1 cellular context compared by ENCODE assay signal in genomic region chr17:58517928-58518609, GRCh38.
TF ChIP-seq lines count a peak whose summit lies in the region.

No MANE protein-coding gene starts in this region.

TF ChIP-seq in HepG2, 621 proteins besides CTCF, POLR2A, EP300 and RAD21 (continued from another document and continues in another):
- TF ChIP-seq RFX1 (IDR thresholded peaks at IDR 0.05), result no peak
- peak; percentile 96 for TF ChIP-seq ATF1 (CRISPR knock-in tag; IDR thresholded peaks at IDR 0.05)
- no peak for TF ChIP-seq JUNB (CRISPR knock-in tag; IDR thresholded peaks at IDR 0.05; ENCODE audit: borderline replicate concordance)
- 0 out of 2 replicates have a peak, but pooled peaks have one; percentile 62 for TF ChIP-seq NFAT5 (CRISPR knock-in tag; IDR thresholded peaks at IDR 0.05)
- TF ChIP-seq SMARCC2 (IDR thresholded peaks at IDR 0.05), result no peak
- TF ChIP-seq HNRNPUL1 (IDR thresholded peaks at IDR 0.05; ENCODE audit: low read depth, low read length), result no peak
- peak; percentile 86 for TF ChIP-seq ZEB1 (IDR thresholded peaks at IDR 0.05; ENCODE audit: insufficient replicate concordance, low read depth)
- no peak for TF ChIP-seq ZNF549 (CRISPR knock-in tag; IDR thresholded peaks at IDR 0.05)
- no peak for TF ChIP-seq SMC3 (IDR thresholded peaks at IDR 0.05; ENCODE audit: low read length)
- TF ChIP-seq ZBTB38 (CRISPR knock-in tag; IDR thresholded peaks at IDR 0.05), result peak; percentile 76
- peak; percentile 97 for TF ChIP-seq ELF4 (CRISPR knock-in tag; IDR thresholded peaks at IDR 0.05; ENCODE audit: borderline replicate concordance)
- TF ChIP-seq ZNF441 (CRISPR knock-in tag; IDR thresholded peaks at IDR 0.05; ENCODE audit: borderline replicate concordance), result no peak; the same call in 1 of the 2 replicates
- TF ChIP-seq TMF1 (CRISPR knock-in tag; IDR thresholded peaks at IDR 0.05; ENCODE audit: low read depth), result no peak
- TF ChIP-seq CEBPG (CRISPR knock-in tag; IDR thresholded peaks at IDR 0.05), result peak; percentile 62
- TF ChIP-seq TP53 (CRISPR knock-in tag; conservative IDR thresholded peaks at IDR 0.05), result no peak
- TF ChIP-seq FOXC1 (CRISPR knock-in tag; IDR thresholded peaks at IDR 0.05; ENCODE audit: borderline replicate concordance), result peak; percentile 82; the same call in 1 of the 2 replicates
- no peak for TF ChIP-seq MED8 (CRISPR knock-in tag; IDR thresholded peaks at IDR 0.05; ENCODE audit: insufficient replicate concordance)
- no peak for TF ChIP-seq ZNF720 (CRISPR knock-in tag; IDR thresholded peaks at IDR 0.05)
- TF ChIP-seq ZNF253 (CRISPR knock-in tag; IDR thresholded peaks at IDR 0.05; ENCODE audit: borderline replicate concordance), result no peak
- no peak for TF ChIP-seq ATRX (CRISPR knock-in tag; IDR thresholded peaks at IDR 0.05; ENCODE audit: borderline replicate concordance)
- peak; percentile 97 for TF ChIP-seq PHF21A (CRISPR knock-in tag; IDR thresholded peaks at IDR 0.05)
- TF ChIP-seq NR2F2 (IDR thresholded peaks at IDR 0.05; ENCODE audit: borderline replicate concordance, low read depth), result no peak
- TF ChIP-seq ZNF614 (CRISPR knock-in tag; IDR thresholded peaks at IDR 0.05; ENCODE audit: borderline replicate concordance), result no peak
- no peak for TF ChIP-seq DNMT3B (CRISPR knock-in tag; conservative IDR thresholded peaks at IDR 0.05)
- no peak for TF ChIP-seq NFATC3 (CRISPR knock-in tag; IDR thresholded peaks at IDR 0.05)
- no peak for TF ChIP-seq MXD1 (CRISPR knock-in tag; IDR thresholded peaks at IDR 0.05)
- TF ChIP-seq ZNF781 (CRISPR knock-in tag; IDR thresholded peaks at IDR 0.05; ENCODE audit: borderline replicate concordance, not compliant biosample characterization), result no peak
- TF ChIP-seq PBX2 (CRISPR knock-in tag; IDR thresholded peaks at IDR 0.05), result no peak
- TF ChIP-seq AHR (CRISPR knock-in tag; IDR thresholded peaks at IDR 0.05), result no peak
- no peak for TF ChIP-seq ZC3H13 (CRISPR knock-in tag; IDR thresholded peaks at IDR 0.05)
- peak; percentile 27; the same call in 1 of the 2 replicates for TF ChIP-seq MAX (IDR thresholded peaks at IDR 0.05)
- no peak for TF ChIP-seq ZNF879 (CRISPR knock-in tag; IDR thresholded peaks at IDR 0.05)
- TF ChIP-seq FLYWCH1 (CRISPR knock-in tag; IDR thresholded peaks at IDR 0.05), result no peak
- TF ChIP-seq MLXIP (CRISPR knock-in tag; IDR thresholded peaks at IDR 0.05; ENCODE audit: borderline replicate concordance), result no peak
- TF ChIP-seq MBNL3 (CRISPR knock-in tag; conservative IDR thresholded peaks at IDR 0.05), result no peak
- peak; percentile 97 for TF ChIP-seq SP2 (CRISPR knock-in tag; IDR thresholded peaks at IDR 0.05)
- TF ChIP-seq ZFP90 (CRISPR knock-in tag; IDR thresholded peaks at IDR 0.05; ENCODE audit: borderline replicate concordance), result no peak; the same call in 1 of the 2 replicates
- no peak for TF ChIP-seq ZMAT3 (CRISPR knock-in tag; conservative IDR thresholded peaks at IDR 0.05)
- no peak for TF ChIP-seq REXO4 (CRISPR knock-in tag; IDR thresholded peaks at IDR 0.05; ENCODE audit: borderline replicate concordance)
- TF ChIP-seq ZSCAN20 (CRISPR knock-in tag; IDR thresholded peaks at IDR 0.05; ENCODE audit: borderline replicate concordance), result no peak
- 0 out of 2 replicates have a peak, but pooled peaks have one; percentile 1 for TF ChIP-seq ISL2 (CRISPR knock-in tag; IDR thresholded peaks at IDR 0.05)
- TF ChIP-seq SNAI1 (CRISPR knock-in tag; IDR thresholded peaks at IDR 0.05; ENCODE audit: borderline replicate concordance), result no peak
- TF ChIP-seq RARA (CRISPR knock-in tag; IDR thresholded peaks at IDR 0.05), result 0 out of 2 replicates have a peak, but pooled peaks have one; percentile 4
- no peak for TF ChIP-seq DNMT1 (CRISPR knock-in tag; IDR thresholded peaks at IDR 0.05)
- peak; percentile 5; the same call in 1 of the 2 replicates for TF ChIP-seq SP1 (IDR thresholded peaks at IDR 0.05)
- peak; percentile 99 for TF ChIP-seq SP1 (CRISPR knock-in tag; IDR thresholded peaks at IDR 0.05)
- TF ChIP-seq PHF8 (CRISPR knock-in tag; IDR thresholded peaks at IDR 0.05), result no peak; the same call in 1 of the 2 replicates
- no peak for TF ChIP-seq SOX6 (IDR thresholded peaks at IDR 0.05)
- TF ChIP-seq SOX6 (CRISPR knock-in tag; IDR thresholded peaks at IDR 0.05), result peak; percentile 18; the same call in 1 of the 2 replicates
- no peak for TF ChIP-seq ZNF460 (CRISPR knock-in tag; IDR thresholded peaks at IDR 0.05; ENCODE audit: borderline replicate concordance)
- TF ChIP-seq ZFP37 (CRISPR knock-in tag; IDR thresholded peaks at IDR 0.05; ENCODE audit: borderline replicate concordance), result no peak
- TF ChIP-seq ZNF563 (CRISPR knock-in tag; IDR thresholded peaks at IDR 0.05), result no peak
- no peak for TF ChIP-seq NFKBIZ (CRISPR knock-in tag; IDR thresholded peaks at IDR 0.05)
- no peak for TF ChIP-seq PRPF4 (IDR thresholded peaks at IDR 0.05; ENCODE audit: low read depth, low read length, poor library complexity, severe bottlenecking)
- no peak for TF ChIP-seq TSC22D2 (CRISPR knock-in tag; IDR thresholded peaks at IDR 0.05; ENCODE audit: borderline replicate concordance)
- TF ChIP-seq SCMH1 (CRISPR knock-in tag; IDR thresholded peaks at IDR 0.05; ENCODE audit: borderline replicate concordance), result no peak
- TF ChIP-seq SUZ12 (IDR thresholded peaks at IDR 0.05; ENCODE audit: low read depth, low read length), result no peak
- TF ChIP-seq ZNF382 (CRISPR knock-in tag; IDR thresholded peaks at IDR 0.05; ENCODE audit: borderline replicate concordance), result no peak
- TF ChIP-seq LCORL (IDR thresholded peaks at IDR 0.05), result no peak
- TF ChIP-seq LCORL (CRISPR knock-in tag; IDR thresholded peaks at IDR 0.05), result 0 out of 2 replicates have a peak, but pooled peaks have one; percentile 37
- TF ChIP-seq ZNF678 (CRISPR knock-in tag; IDR thresholded peaks at IDR 0.05), result 0 out of 2 replicates have a peak, but pooled peaks have one; percentile 53
- peak; percentile 72 for TF ChIP-seq SIN3A (IDR thresholded peaks at IDR 0.05; ENCODE audit: borderline replicate concordance, low read depth, low read length)
- TF ChIP-seq ZNF772 (CRISPR knock-in tag; IDR thresholded peaks at IDR 0.05), result no peak; the same call in 1 of the 2 replicates
- TF ChIP-seq ZSCAN29 (CRISPR knock-in tag; conservative IDR thresholded peaks at IDR 0.05), result no peak; the same call in 1 of the 2 replicates
- TF ChIP-seq RERE (CRISPR knock-in tag; IDR thresholded peaks at IDR 0.05; ENCODE audit: low read depth), result no peak
- TF ChIP-seq RBFOX2 (IDR thresholded peaks at IDR 0.05; ENCODE audit: low read depth, low read length), result no peak
